In genomic region chr1:237091691-237092090, GRCh38 we compare ENCODE assay signal across 17 cellular contexts. TPM values are rescaled to one million over a fixed set of nuclear protein-coding genes. Genes with fewer than 3 reads are reported as not detected.
"Had no signal": no experiment of that assay in that cellular context is flagged by ENCODE, and none has a peak within 500 bp of the region (broad histone marks: within the 10 kb centered on the region; RNA-seq: fewer than 3 reads in every experiment).

No MANE protein-coding gene starts in this region.

- H3K27ac ChIP-seq: parathyroid adenoma, sigmoid colon, stomach had no signal

- H3K36me3 ChIP-seq: sigmoid colon, stomach, thyroid gland had no signal

- H2AFZ ChIP-seq: parathyroid adenoma had no signal

- H3K4me1 ChIP-seq: parathyroid adenoma had no signal

- H3K79me2 ChIP-seq: parathyroid adenoma had no signal

- H3K4me3 ChIP-seq: dorsolateral prefrontal cortex, lung, sigmoid colon, stomach, thyroid gland had no signal

- DNase-seq: cerebellar nuclear complex; dorsolateral prefrontal cortex; effector CD4-positive, alpha-beta T cell; hippocampal formation; left colon; natural killer cell; sigmoid colon; stimulated activated CD4-positive, alpha-beta T cell treated with anti-CD3 and anti-CD28 coated beads, Interleukin-2, amount 100 ng/mL, for 24 hours; stimulated activated CD4-positive, alpha-beta T cell treated with anti-CD3 and anti-CD28 coated beads, Interleukin-4, amount 100 ng/mL, for 24 hours; stimulated activated naive CD4-positive, alpha-beta T cell treated with Interleukin-2 at 50 U/mL for 16 hours; stomach; thyroid gland had no signal

- H3K27me3 ChIP-seq: dorsolateral prefrontal cortex, sigmoid colon, stomach, thyroid gland had no signal

- ATAC-seq: left colon; natural killer cell; stimulated activated effector memory CD8-positive, alpha-beta T cell treated with anti-CD3 and anti-CD28 coated beads, Interleukin-12 subunit alpha, Interleukin-12 subunit beta, amount 100 ng/mL, for 72 hours had no signal

- H3K9me3 ChIP-seq: sigmoid colon, stomach, thyroid gland had no signal

RNA-seq across cellular contexts. Expression of gene RYR2, which starts 49.7 kb away (rescaled TPM):
- total RNA-seq: fibroblast of villous mesenchyme, kidney epithelial cell had no signal
